In the genomic region with DNA sequence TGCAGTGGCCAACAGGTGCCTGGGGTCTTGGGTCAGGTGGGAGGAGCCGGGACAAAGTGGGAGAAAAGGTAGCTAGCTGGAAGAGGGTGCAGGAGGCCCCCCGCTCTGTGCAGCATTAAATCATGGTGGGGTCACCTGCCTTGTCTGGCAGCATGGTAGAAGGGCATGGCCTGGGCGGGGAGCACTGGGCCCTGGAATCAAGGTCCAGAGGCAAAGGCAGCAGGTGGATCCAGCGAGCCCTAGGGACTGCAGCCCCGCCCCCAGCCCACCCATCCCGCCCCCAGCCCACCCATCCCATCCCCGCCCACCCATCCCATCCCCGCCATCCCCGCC, we compare ENCODE assay signal across 11 cellular contexts. TPM values are rescaled to one million over a fixed set of nuclear protein-coding genes. Genes with fewer than 3 reads are reported as not detected.
DNase-seq lines count a peak whose midpoint lies in the region; ATAC-seq and TF ChIP-seq lines count a peak whose summit lies in the region.
"Had no signal": no experiment of that assay in that cellular context is flagged by ENCODE, and none has a peak within 500 bp of the region (broad histone marks: within the 10 kb centered on the region; RNA-seq: fewer than 3 reads in every experiment).

No MANE protein-coding gene starts in this region.

- H3K9me3 ChIP-seq in BLaER1 (peaks cover 25% of the 10 kb centered on the region), Caco-2 (no peaks in the 10 kb centered on the region)
- H3K9me3 ChIP-seq: body of pancreas, testis had no signal

- intact Hi-C loops in Caco-2 (cut with micrococcal nuclease; ENCODE audit: unreplicated experiment) = no loop called here

- peaks cover 28% of the 10 kb centered on the region for H3K4me1 ChIP-seq in BLaER1
- peaks cover 9% of the 10 kb centered on the region for H3K4me1 ChIP-seq in Caco-2

- CTCF ChIA-PET in Caco-2 (lab: Charles Lee) = no interaction called here

- H3K27me3 ChIP-seq in BLaER1 (no peaks in the 10 kb centered on the region), Caco-2 (replicated peaks; ENCODE audit: control insufficient read depth, insufficient read depth, low read length) (no peaks in the 10 kb centered on the region)
- H3K27me3 ChIP-seq: body of pancreas, testis had no signal

- TF ChIP-seq CTCF in Caco-2 (IDR thresholded peaks at IDR 0.05; ENCODE audit: insufficient read depth in 1 of 2, low read depth in 1 of 2, low read length in 1 of 2, severe bottlenecking in 1 of 2, unreplicated experiment in 1 of 2) = no peak

- H3K4me1 Mint-ChIP-seq in Caco-2 (ENCODE audit: low read depth, unreplicated experiment) = no peaks in the 10 kb centered on the region
- H3K4me1 Mint-ChIP-seq in natural killer cell treated with Interleukin-12 subunit alpha and Interleukin-12 subunit beta and Interleukin-15 and Interleukin-18, amount 100 ng/mL, for 72 hours (ENCODE audit: low read depth in 2 of 2) = peaks cover 20 to 23% of the 10 kb centered on the region in 2 donors

- no peak overlapping the region for H3K27ac ChIP-seq in BLaER1
- peak overlapping the region; percentile 90 for H3K27ac ChIP-seq in angular gyrus (ENCODE audit: low read depth, low read length)

- ATAC-seq in natural killer cell treated with Interleukin-12 subunit alpha and Interleukin-12 subunit beta and Interleukin-15 and Interleukin-18, amount 100 ng/mL, for 72 hours = peak in 1 of 2 donors; percentile 2
- no peak for ATAC-seq in HG03354 (IDR thresholded peaks at IDR 0.05; ENCODE audit: poor library complexity, severe bottlenecking, unreplicated experiment)
- no peak for ATAC-seq in GM21381 (IDR thresholded peaks at IDR 0.05; ENCODE audit: unreplicated experiment)

- peaks cover 25% of the 10 kb centered on the region for H3K9me3 Mint-ChIP-seq in Caco-2 (ENCODE audit: unreplicated experiment)
- peaks cover 20% of the 10 kb centered on the region for H3K9me3 Mint-ChIP-seq in natural killer cell treated with Interleukin-12 subunit alpha and Interleukin-12 subunit beta and Interleukin-15 and Interleukin-18, amount 100 ng/mL, for 72 hours

- POLR2A ChIA-PET in Caco-2 (lab: Charles Lee) = no interaction called here

- H3K27ac Mint-ChIP-seq in Caco-2 (ENCODE audit: unreplicated experiment) = no peak overlapping the region
- H3K27ac Mint-ChIP-seq in natural killer cell treated with Interleukin-12 subunit alpha and Interleukin-12 subunit beta and Interleukin-15 and Interleukin-18, amount 100 ng/mL, for 72 hours = peak overlapping the region; percentile 50 to 51

- H3K9ac ChIP-seq in BLaER1 = no peak overlapping the region

- peak overlapping the region; percentile 28; the same call in 1 of the 2 replicates for H3K4me2 ChIP-seq in BLaER1

- no TSS peak for BruUV-seq in Caco-2 (replicated peaks; lab: Mats Ljungman, UMichigan)

- no peaks in the 10 kb centered on the region for H3K27me3 Mint-ChIP-seq in Caco-2 (ENCODE audit: insufficient read depth, unreplicated experiment)
- no peaks in the 10 kb centered on the region for H3K27me3 Mint-ChIP-seq in natural killer cell treated with Interleukin-12 subunit alpha and Interleukin-12 subunit beta and Interleukin-15 and Interleukin-18, amount 100 ng/mL, for 72 hours

- no peak for DNase-seq in Caco-2
- DNase-seq in natural killer cell treated with Interleukin-12 subunit alpha and Interleukin-12 subunit beta and Interleukin-15 and Interleukin-18, amount 100 ng/mL, for 72 hours (ENCODE audit: low spot score) = no peak
- DNase-seq in activated gamma-delta T cell treated with Interleukin-2 at 50 U/mL for 16 hours = no peak
- DNase-seq: NCI-H1092 treated with DMSO at 0.1 percent for 48 hours had no signal

- peaks cover 11% of the 10 kb centered on the region for H3K36me3 Mint-ChIP-seq in Caco-2 (ENCODE audit: insufficient read depth, unreplicated experiment)
- H3K36me3 Mint-ChIP-seq in natural killer cell treated with Interleukin-12 subunit alpha and Interleukin-12 subunit beta and Interleukin-15 and Interleukin-18, amount 100 ng/mL, for 72 hours = peaks cover 21% of the 10 kb centered on the region

- no peaks in the 10 kb centered on the region for H4K20me1 ChIP-seq in BLaER1

- peak overlapping the region; percentile 29 for H3K4me3 Mint-ChIP-seq in Caco-2 (ENCODE audit: unreplicated experiment)
- H3K4me3 Mint-ChIP-seq in natural killer cell treated with Interleukin-12 subunit alpha and Interleukin-12 subunit beta and Interleukin-15 and Interleukin-18, amount 100 ng/mL, for 72 hours = peak overlapping the region; percentile 54

- no peaks in the 10 kb centered on the region for H3K36me3 ChIP-seq in BLaER1
- no peaks in the 10 kb centered on the region for H3K36me3 ChIP-seq in Caco-2 (ENCODE audit: control insufficient read depth, insufficient read depth, low read length)

- H3K4me3 ChIP-seq in BLaER1 (no peak overlapping the region), Caco-2 (ENCODE audit: low read depth, low read length) (no peak overlapping the region)

RNA-seq across cellular contexts. Expression of a gene that starts 16.7 kb away (rescaled TPM):
- total RNA-seq in Caco-2 (2022) = 0.29 and 1.2 TPM in 2 replicates
- total RNA-seq in natural killer cell treated with Interleukin-12 subunit alpha and Interleukin-12 subunit beta and Interleukin-15 and Interleukin-18, amount 100 ng/mL, for 72 hours = under 1 TPM in 1 of 2 donors, not detected in 1; 0.31 TPM
- total RNA-seq: glomerular endothelial cell had no signal

RNA-seq across cellular contexts. Expression of a gene that starts 41.1 kb away (rescaled TPM):
- 12.9 and 14.0 TPM in 2 replicates for total RNA-seq in Caco-2 (2022)
- 10 to 100 TPM; 18.6 to 37.1 TPM for total RNA-seq in natural killer cell treated with Interleukin-12 subunit alpha and Interleukin-12 subunit beta and Interleukin-15 and Interleukin-18, amount 100 ng/mL, for 72 hours

RNA-seq across cellular contexts. Expression of a gene that starts 49.4 kb away (rescaled TPM):
- not detected in 2 replicates for total RNA-seq in Caco-2 (2022)
- total RNA-seq in natural killer cell treated with Interleukin-12 subunit alpha and Interleukin-12 subunit beta and Interleukin-15 and Interleukin-18, amount 100 ng/mL, for 72 hours = 100 to 1,000 TPM; 295 to 591 TPM
- total RNA-seq: body of pancreas, testis had no signal

RNA-seq across cellular contexts. Expression of a gene that starts 57.0 kb away (rescaled TPM):
- not detected in 2 replicates for total RNA-seq in Caco-2 (2022)
- total RNA-seq in natural killer cell treated with Interleukin-12 subunit alpha and Interleukin-12 subunit beta and Interleukin-15 and Interleukin-18, amount 100 ng/mL, for 72 hours = 100 to 1,000 TPM in 1 of 2 donors, 10 to 100 TPM in 1; 56.8 to 305 TPM

Comparison
In these comparisons a context has a peak if more than half of its experiments do, and no peak if none do; other contexts are left out.
1. RNA of a gene that starts 49.4 kb away (total RNA-seq): 295 to 591 TPM in natural killer cell treated with Interleukin-12 subunit alpha and Interleukin-12 subunit beta and Interleukin-15 and Interleukin-18, amount 100 ng/mL, for 72 hours; not detected in Caco-2; every median in the first group is over 100 times any median in the second.